Comparison of ENCODE assay signal across 19 cellular contexts in genomic region chr20:58169441-58169840, GRCh38.
DNase-seq lines count a peak whose midpoint lies in the region; ATAC-seq lines count a peak whose summit lies in the region.
"Had no signal": no experiment of that assay in that cellular context is flagged by ENCODE, and none has a peak within 500 bp of the region (broad histone marks: within the 10 kb centered on the region; RNA-seq: fewer than 3 reads in every experiment).

No MANE protein-coding gene starts in this region.

- no peaks in the 10 kb centered on the region for H3K9me3 Mint-ChIP-seq in stimulated activated effector memory CD8-positive, alpha-beta T cell treated with anti-CD3 and anti-CD28 coated beads, Interleukin-12 subunit alpha, Interleukin-12 subunit beta, amount 100 ng/mL, for 72 hours
- H3K9me3 Mint-ChIP-seq: activated CD4-positive, alpha-beta T cell treated with anti-CD3 and anti-CD28 coated beads, Interleukin-2, amount 10 ng/mL, durations not matched to agents 24 days and 14 days; CD8-positive, alpha-beta memory T cell; natural killer cell; T-cell had no signal

- no peak overlapping the region for H3K27ac Mint-ChIP-seq in stimulated activated effector memory CD8-positive, alpha-beta T cell treated with anti-CD3 and anti-CD28 coated beads, Interleukin-12 subunit alpha, Interleukin-12 subunit beta, amount 100 ng/mL, for 72 hours
- H3K27ac Mint-ChIP-seq: activated CD4-positive, alpha-beta T cell treated with anti-CD3 and anti-CD28 coated beads, Interleukin-2, amount 10 ng/mL, durations not matched to agents 24 days and 14 days; CD8-positive, alpha-beta memory T cell; natural killer cell; T-cell had no signal

- DNase-seq in AG08395 (ENCODE audit: low spot score): peak; percentile 62
- peak; percentile 49 for DNase-seq in GM04503 (ENCODE audit: low read depth)
- peak; percentile 17 for DNase-seq in amniotic epithelial cell (ENCODE audit: low read depth)
- peak; percentile 61 for DNase-seq in iris pigment epithelial cell (ENCODE audit: low read depth)
- no peak for DNase-seq in stimulated activated effector memory CD8-positive, alpha-beta T cell treated with anti-CD3 and anti-CD28 coated beads, Interleukin-12 subunit alpha, Interleukin-12 subunit beta, amount 100 ng/mL, for 72 hours (ENCODE audit: low spot score in 2 of 2)
- no peak for DNase-seq in kidney tubule cell (ENCODE audit: low spot score)
- no peak for DNase-seq in NCI-H1092 treated with DMSO at 0.1 percent for 48 hours (lab: John Stamatoyannopoulos, UW)
- DNase-seq: activated CD4-positive, alpha-beta T cell treated with anti-CD3 and anti-CD28 coated beads, Interleukin-2, amount 10 ng/mL, durations not matched to agents 24 days and 14 days; activated effector memory CD4-positive, alpha-beta T cell treated with anti-CD3 and anti-CD28 coated beads, Interleukin-2, amount 50 U/mL, for 16 hours; CD8-positive, alpha-beta memory T cell; DMS79; hypothalamus; kidney glomerular epithelial cell; mesenchymal stem cell; natural killer cell; NCI-H2107; NCI-H510A treated with DMSO at 0.1 percent for 48 hours; T-cell had no signal

- H3K4me3 Mint-ChIP-seq in stimulated activated effector memory CD8-positive, alpha-beta T cell treated with anti-CD3 and anti-CD28 coated beads, Interleukin-12 subunit alpha, Interleukin-12 subunit beta, amount 100 ng/mL, for 72 hours: no peak overlapping the region
- H3K4me3 Mint-ChIP-seq: activated CD4-positive, alpha-beta T cell treated with anti-CD3 and anti-CD28 coated beads, Interleukin-2, amount 10 ng/mL, durations not matched to agents 24 days and 14 days; CD8-positive, alpha-beta memory T cell; natural killer cell; T-cell had no signal

- ATAC-seq in stimulated activated effector memory CD8-positive, alpha-beta T cell treated with anti-CD3 and anti-CD28 coated beads, Interleukin-12 subunit alpha, Interleukin-12 subunit beta, amount 100 ng/mL, for 72 hours: no peak
- no peak for ATAC-seq in HG02642 (IDR thresholded peaks at IDR 0.05; ENCODE audit: poor library complexity, unreplicated experiment)
- ATAC-seq: natural killer cell, T-cell had no signal

- no peaks in the 10 kb centered on the region for H3K36me3 Mint-ChIP-seq in stimulated activated effector memory CD8-positive, alpha-beta T cell treated with anti-CD3 and anti-CD28 coated beads, Interleukin-12 subunit alpha, Interleukin-12 subunit beta, amount 100 ng/mL, for 72 hours
- H3K36me3 Mint-ChIP-seq: CD8-positive, alpha-beta memory T cell; natural killer cell; T-cell had no signal

- H3K4me1 Mint-ChIP-seq in stimulated activated effector memory CD8-positive, alpha-beta T cell treated with anti-CD3 and anti-CD28 coated beads, Interleukin-12 subunit alpha, Interleukin-12 subunit beta, amount 100 ng/mL, for 72 hours: peaks cover 6% of the 10 kb centered on the region

Comparison
In these comparisons a context has a peak if more than half of its experiments do, and no peak if none do; other contexts are left out.
1. DNase-seq: peak in AG08395 (single experiment), GM04503 (single experiment), amniotic epithelial cell (single experiment) and iris pigment epithelial cell (single experiment); none in stimulated activated effector memory CD8-positive, alpha-beta T cell treated with anti-CD3 and anti-CD28 coated beads, Interleukin-12 subunit alpha, Interleukin-12 subunit beta, amount 100 ng/mL, for 72 hours (0 of 2), kidney tubule cell (single experiment) and NCI-H1092 treated with DMSO at 0.1 percent for 48 hours (single experiment).